Comparison of ENCODE assay signal across 17 cellular contexts in the genomic region with DNA sequence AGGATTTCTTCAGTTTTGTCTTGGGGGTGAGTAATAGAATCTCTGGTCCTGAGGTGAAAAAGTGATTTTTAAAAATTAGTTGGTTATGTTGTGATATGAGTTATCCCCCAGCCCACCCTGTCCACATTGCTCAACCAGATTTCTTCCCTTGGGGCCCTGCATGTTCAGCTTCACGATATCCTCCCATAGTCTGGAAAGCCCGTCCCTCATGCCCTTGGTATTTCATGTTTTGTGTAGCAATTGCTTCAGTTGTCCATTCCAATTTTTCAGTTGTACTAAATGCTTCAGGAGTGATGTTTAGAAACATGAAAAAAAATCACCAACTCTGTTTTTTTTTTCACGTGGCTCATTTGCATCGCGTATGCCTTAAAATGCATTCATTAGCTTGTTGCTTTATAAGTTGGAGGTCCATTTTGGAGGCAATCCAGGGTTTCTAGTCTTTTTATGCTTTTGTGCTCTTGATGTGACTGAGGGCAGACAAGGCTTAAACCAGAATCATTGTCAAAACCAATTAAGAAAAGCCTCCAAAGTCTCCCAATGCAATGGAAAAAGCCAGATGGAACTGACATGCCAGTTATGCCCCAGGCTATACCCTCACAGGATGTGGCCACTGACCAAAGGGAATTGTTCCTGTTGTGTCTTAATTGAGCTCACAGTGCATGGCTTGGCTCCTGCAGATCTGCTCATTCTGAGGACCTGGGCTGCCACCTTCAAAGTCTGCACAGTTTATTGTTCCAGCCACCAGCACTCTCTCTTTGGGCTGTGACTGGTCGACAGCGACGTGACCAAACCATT. TPM values are rescaled to one million over a fixed set of nuclear protein-coding genes. Genes with fewer than 3 reads are reported as not detected.
DNase-seq lines count a peak whose midpoint lies in the region; FAIRE-seq and TF ChIP-seq lines count a peak whose summit lies in the region.
"Had no signal": no experiment of that assay in that cellular context is flagged by ENCODE, and none has a peak within 500 bp of the region (broad histone marks: within the 10 kb centered on the region; RNA-seq: fewer than 3 reads in every experiment).

No MANE protein-coding gene starts in this region.

- H3K9ac ChIP-seq in neural progenitor cell, result no peak overlapping the region
- H3K9ac ChIP-seq: KMS-11 had no signal

- no peaks in the 10 kb centered on the region for H3K9me3 Mint-ChIP-seq in MCF 10A (ENCODE audit: unreplicated experiment)
- H3K9me3 Mint-ChIP-seq in neural progenitor cell, result no peaks in the 10 kb centered on the region
- H3K9me3 Mint-ChIP-seq: activated T-cell treated with anti-CD3 and anti-CD28 coated beads, Interleukin-2, amount 50 U/mL, for 4 hours had no signal

- peaks cover 12% of the 10 kb centered on the region for H3K4me1 ChIP-seq in neural progenitor cell

- peaks cover 12% of the 10 kb centered on the region for H3F3A ChIP-seq in neural progenitor cell (ENCODE audit: low read depth)

- H3K27ac Mint-ChIP-seq in MCF 10A (ENCODE audit: low read depth, unreplicated experiment) (no peak overlapping the region), neural progenitor cell (peak overlapping the region; percentile 82)
- H3K27ac Mint-ChIP-seq: activated CD4-positive, alpha-beta T cell treated with anti-CD3 and anti-CD28 coated beads for 36 hours had no signal

- H3K4me1 Mint-ChIP-seq in MCF 10A (ENCODE audit: insufficient read depth, unreplicated experiment) (no peaks in the 10 kb centered on the region), neural progenitor cell (peaks cover 21% of the 10 kb centered on the region)
- H3K4me1 Mint-ChIP-seq: activated CD4-positive, alpha-beta T cell treated with anti-CD3 and anti-CD28 coated beads for 36 hours; CD4-positive, CD25-positive, alpha-beta regulatory T cell had no signal

- H2AFZ ChIP-seq in neural progenitor cell (replicated peaks), result no peak overlapping the region

- TF ChIP-seq CTCF in MCF 10A (IDR thresholded peaks at IDR 0.05; ENCODE audit: unreplicated experiment) (no peak), neural progenitor cell (IDR thresholded peaks at IDR 0.05) (no peak)

- no peaks in the 10 kb centered on the region for H3K27me3 ChIP-seq in neural progenitor cell

- CTCF ChIA-PET in MCF 10A (lab: Yijun Ruan, JAX), result interaction anchor here (0.6 to 2.6 kb wide), 3 partner anchors 13 to 51 kb away, joined by 3 to 13 read pairs (median 3); a partner anchor contains a TSS

- H3K36me3 ChIP-seq in neural progenitor cell, result no peaks in the 10 kb centered on the region

- no peak overlapping the region for H3K4me2 ChIP-seq in neural progenitor cell
- H3K4me2 ChIP-seq: KMS-11 had no signal

- no peak overlapping the region for H3K4me3 ChIP-seq in neural progenitor cell

- H3K27me3 Mint-ChIP-seq in MCF 10A (ENCODE audit: insufficient read depth, unreplicated experiment) (no peaks in the 10 kb centered on the region), neural progenitor cell (ENCODE audit: insufficient read depth, low read depth) (peaks cover 11% of the 10 kb centered on the region)
- H3K27me3 Mint-ChIP-seq: activated CD4-positive, alpha-beta T cell treated with anti-CD3 and anti-CD28 coated beads for 36 hours; CD4-positive, CD25-positive, alpha-beta regulatory T cell had no signal

- FAIRE-seq in urothelium cell line (lab: Jason Lieb, UNC), result no peak
- FAIRE-seq: G401.6 had no signal

- no peaks in the 10 kb centered on the region for H3K79me2 ChIP-seq in neural progenitor cell (ENCODE audit: low read depth)

- POLR2A ChIA-PET in MCF 10A (lab: Yijun Ruan, JAX), result interaction anchor here (1.1 kb wide), 1 partner anchor 38 kb away, joined by 3 read pairs; no protein-coding TSS in a partner anchor

- intact Hi-C loops in MCF 10A (cut with micrococcal nuclease), result no loop called here

- no TSS peak for BruUV-seq in MCF 10A (replicated peaks; lab: Mats Ljungman, UMichigan)

- DNase-seq in ELR (ENCODE audit: low read depth), result peak; percentile 66
- DNase-seq in NCI-H146 treated with DMSO at 0.1 percent for 48 hours (lab: John Stamatoyannopoulos, UW; ENCODE audit: unreplicated experiment), result peak; percentile 85
- DNase-seq in MCF 10A (ENCODE audit: unreplicated experiment), result peak; percentile 35
- peak; percentile 43 for DNase-seq in neural progenitor cell (ENCODE audit: low spot score)
- DNase-seq in iPS-NIHi7 (ENCODE audit: extremely low spot score), result no peak
- DNase-seq in NCI-H187 (lab: John Stamatoyannopoulos, UW), result no peak
- DNase-seq in urothelium cell line (ENCODE audit: low spot score), result no peak
- DNase-seq: activated CD4-positive, alpha-beta T cell treated with anti-CD3 and anti-CD28 coated beads for 36 hours; activated T-cell treated with anti-CD3 and anti-CD28 coated beads, Interleukin-2, amount 50 U/mL, for 4 hours; CD4-positive, CD25-positive, alpha-beta regulatory T cell; hippocampal formation; left ventricle myocardium superior; NCI-H187 treated with DMSO at 0.1 percent for 48 hours; NCI-H446 treated with DMSO at 0.1 percent for 48 hours; T-helper 2 cell had no signal

- H3K4me3 Mint-ChIP-seq in MCF 10A (ENCODE audit: unreplicated experiment) (no peak overlapping the region), neural progenitor cell (no peak overlapping the region)
- H3K4me3 Mint-ChIP-seq: activated CD4-positive, alpha-beta T cell treated with anti-CD3 and anti-CD28 coated beads for 36 hours; activated T-cell treated with anti-CD3 and anti-CD28 coated beads, Interleukin-2, amount 50 U/mL, for 4 hours; CD4-positive, CD25-positive, alpha-beta regulatory T cell had no signal

- no peaks in the 10 kb centered on the region for H3K36me3 Mint-ChIP-seq in MCF 10A (ENCODE audit: insufficient read depth, unreplicated experiment)
- H3K36me3 Mint-ChIP-seq in neural progenitor cell, result no peaks in the 10 kb centered on the region
- H3K36me3 Mint-ChIP-seq: CD4-positive, CD25-positive, alpha-beta regulatory T cell had no signal

- no peaks in the 10 kb centered on the region for H3K9me3 ChIP-seq in neural progenitor cell (ENCODE audit: low read depth)

- no peaks in the 10 kb centered on the region for H4K20me1 ChIP-seq in neural progenitor cell (ENCODE audit: low read depth)

- peak overlapping the region; percentile 18 for H3K27ac ChIP-seq in neural progenitor cell
- H3K27ac ChIP-seq: KMS-11 had no signal

RNA-seq across cellular contexts. Expression of a gene that starts 17.3 kb away (rescaled TPM):
- total RNA-seq in MCF 10A (2022), result 39.9 and 49.3 TPM in 2 replicates
- 20.3 and 23.6 TPM in 2 replicates for total RNA-seq in neural progenitor cell (ENCODE audit: low replicate concordance)

Comparison
In these comparisons a context has a peak if more than half of its experiments do, and no peak if none do; other contexts are left out.
1. DNase-seq: peak in ELR (single experiment), NCI-H146 treated with DMSO at 0.1 percent for 48 hours (single experiment), MCF 10A (single experiment) and neural progenitor cell (single experiment); none in iPS-NIHi7 (single experiment), NCI-H187 (0 of 2) and urothelium cell line (single experiment).